In the genomic region with DNA sequence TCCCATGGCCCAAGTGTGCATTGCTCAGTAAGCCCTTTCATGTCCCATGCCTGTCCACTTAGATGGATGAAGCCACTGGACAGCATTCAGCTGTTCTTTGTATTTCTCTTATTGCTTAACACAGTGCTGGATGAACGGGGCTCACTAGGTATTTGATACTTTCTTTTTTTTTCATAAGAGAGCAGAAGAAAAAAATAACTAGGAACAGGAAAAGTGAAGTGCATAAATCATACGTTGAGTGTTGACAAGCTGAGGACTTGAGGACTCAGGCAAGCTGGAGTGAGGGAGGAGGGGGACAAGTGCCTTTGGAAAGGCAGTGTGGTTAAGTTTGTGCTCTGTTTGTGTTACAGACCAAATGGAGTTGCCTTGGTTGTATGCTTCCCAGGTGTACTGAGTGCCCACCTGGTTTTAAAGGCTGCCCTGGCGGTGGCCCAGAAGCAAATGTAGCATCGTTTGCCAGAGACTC, we compare ENCODE assay signal across 11 cellular contexts.
DNase-seq lines count a peak whose midpoint lies in the region; ATAC-seq, FAIRE-seq and TF ChIP-seq lines count a peak whose summit lies in the region.
"Had no signal": no experiment of that assay in that cellular context is flagged by ENCODE, and none has a peak within 500 bp of the region (broad histone marks: within the 10 kb centered on the region; RNA-seq: fewer than 3 reads in every experiment).

No MANE protein-coding gene starts in this region.

- H3K27ac Mint-ChIP-seq in CD14-positive monocyte (peak overlapping the region; percentile 91 to 99 (median 98)), IgD-negative memory B cell (peak overlapping the region in 2 of 3 donors; percentile 4 to 33)
- H3K27ac Mint-ChIP-seq: H9 had no signal

- ATAC-seq in mucosa of descending colon (no peak), GM18868 (IDR thresholded peaks at IDR 0.05; ENCODE audit: unreplicated experiment) (no peak)

- no peak overlapping the region for H3K4me3 ChIP-seq in mucosa of descending colon

- H3K9me3 ChIP-seq in mucosa of descending colon: no peaks in the 10 kb centered on the region

- H3K4me1 Mint-ChIP-seq in CD14-positive monocyte (peaks cover 94% of the 10 kb centered on the region), IgD-negative memory B cell (peaks cover 31 to 40% (median 35%) of the 10 kb centered on the region in 3 donors)

- H3K27me3 Mint-ChIP-seq in CD14-positive monocyte (ENCODE audit: low read depth in 3 of 3): no peaks in the 10 kb centered on the region
- no peaks in the 10 kb centered on the region for H3K27me3 Mint-ChIP-seq in IgD-negative memory B cell

- peaks cover 5% of the 10 kb centered on the region for H3K4me1 ChIP-seq in mucosa of descending colon (ENCODE audit: low read depth)

- H3K36me3 ChIP-seq in mucosa of descending colon (ENCODE audit: low read depth): no peaks in the 10 kb centered on the region

- intact Hi-C loops in CD14-positive monocyte (cut with micrococcal nuclease): loop anchor here in 1 of 2 donors (5.0 to 10.0 kb wide), 2 partner anchors 117 to 240 kb away; partner anchors contain the start of gene PRKCE
- intact Hi-C loops in mucosa of descending colon (cut with DNase I, micrococcal nuclease): no loop called here

- FAIRE-seq in GM19239 (lab: Jason Lieb, UNC): no peak
- FAIRE-seq: RCC 7860 had no signal

- H3K36me3 Mint-ChIP-seq in CD14-positive monocyte (peaks cover 0 to 2% of the 10 kb centered on the region in 2 donors), IgD-negative memory B cell (peaks cover 6% of the 10 kb centered on the region)

- TF ChIP-seq CTCF in CD14-positive monocyte (IDR thresholded peaks at IDR 0.05): no peak
- no peak for TF ChIP-seq CTCF in mucosa of descending colon (IDR thresholded peaks at IDR 0.05)

- peaks cover 0 to 2% (median 0%) of the 10 kb centered on the region in 7 donors for H3K9me3 Mint-ChIP-seq in CD14-positive monocyte
- no peaks in the 10 kb centered on the region for H3K9me3 Mint-ChIP-seq in IgD-negative memory B cell
- H3K9me3 Mint-ChIP-seq: H9 had no signal

- DNase-seq in CD14-positive monocyte (ENCODE audit: low spot score): no peak
- peak; percentile 92 for DNase-seq in NCI-H510A treated with DMSO at 0.1 percent for 48 hours (lab: John Stamatoyannopoulos, UW)
- DNase-seq in left kidney (ENCODE audit: low read depth, low spot score): peak; percentile 58
- no peak for DNase-seq in NCI-H1436 treated with DMSO at 0.1 percent for 48 hours (lab: John Stamatoyannopoulos, UW)
- no peak for DNase-seq in mucosa of descending colon
- no peak for DNase-seq in GM19239 (ENCODE audit: insufficient read length, low spot score)
- DNase-seq: CD4-positive, CD25-positive, alpha-beta regulatory T cell; H9 had no signal

- peak overlapping the region; percentile 58 to 65 for H3K4me3 Mint-ChIP-seq in CD14-positive monocyte
- peak overlapping the region in 2 of 4 donors; percentile 72 to 77 for H3K4me3 Mint-ChIP-seq in IgD-negative memory B cell
- H3K4me3 Mint-ChIP-seq: CD4-positive, CD25-positive, alpha-beta regulatory T cell; H9 had no signal

Comparison
In these comparisons a context has a peak if more than half of its experiments do, and no peak if none do; other contexts are left out.
1. DNase-seq: peak in NCI-H510A treated with DMSO at 0.1 percent for 48 hours (single experiment) and left kidney (single experiment); none in CD14-positive monocyte (single experiment), NCI-H1436 treated with DMSO at 0.1 percent for 48 hours (single experiment), mucosa of descending colon (0 of 3) and GM19239 (single experiment).